In the genomic region with DNA sequence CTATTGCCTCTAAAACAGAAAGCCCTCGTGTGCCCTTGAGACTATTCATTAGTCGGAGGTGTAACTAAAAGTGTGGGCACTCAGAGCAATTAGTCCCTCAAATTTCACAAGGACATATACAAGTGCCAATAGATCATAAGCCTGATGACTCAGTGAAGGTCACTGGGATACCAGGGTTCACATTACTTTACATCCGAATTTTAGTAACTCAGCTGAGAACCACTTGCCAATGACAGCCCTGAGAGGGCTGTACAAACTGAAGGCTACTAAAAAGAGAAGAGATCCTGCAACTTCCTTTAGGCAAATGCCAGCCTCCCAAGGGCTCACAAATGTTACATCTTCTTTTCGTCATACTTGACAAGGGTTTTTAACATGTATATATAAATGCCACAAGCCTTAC, we compare ENCODE assay signal across 33 cellular contexts.
"Had no signal": no experiment of that assay in that cellular context is flagged by ENCODE, and none has a peak within 500 bp of the region (broad histone marks: within the 10 kb centered on the region; RNA-seq: fewer than 3 reads in every experiment).

No MANE protein-coding gene starts in this region.

- H3K27me3 ChIP-seq: Peyer's patch, SJSA1 had no signal

- H3K27ac ChIP-seq: Peyer's patch, SJSA1 had no signal

- FAIRE-seq: bronchial epithelial cell, TTC549 had no signal

- H3K36me3 ChIP-seq: Peyer's patch, SJSA1 had no signal

- H3K9me3 ChIP-seq: Peyer's patch, SJSA1 had no signal

- H3K4me3 ChIP-seq: Peyer's patch, SJSA1 had no signal

- DNase-seq: activated CD4-positive, alpha-beta memory T cell treated with anti-CD3 and anti-CD28 coated beads for 36 hours; activated CD4-positive, alpha-beta T cell treated with anti-CD3 and anti-CD28 coated beads for 36 hours; activated CD4-positive, alpha-beta T cell treated with anti-CD3 and anti-CD28 coated beads, Interleukin-2, amount 10 ng/mL, durations not matched to agents 7 days and 5 days; activated CD8-positive, alpha-beta memory T cell treated with anti-CD3 and anti-CD28 coated beads, Interleukin-2, amount 50 U/mL, for 4 hours; activated effector memory CD4-positive, alpha-beta T cell treated with Interleukin-2 at 50 U/mL for 16 hours; activated naive CD4-positive, alpha-beta T cell treated with anti-CD3 and anti-CD28 coated beads, Interleukin-2, amount 10 ng/mL, durations not matched to agents 7 days and 5 days; activated naive CD8-positive, alpha-beta T cell treated with anti-CD3 and anti-CD28 coated beads, Interleukin-2, amount 50 U/mL, for 24 hours; activated T-cell treated with anti-CD3 and anti-CD28 coated beads for 4 hours; activated T-cell treated with anti-CD3 and anti-CD28 coated beads, Interleukin-2, amount 50 U/mL, for 48 hours; anterior cingulate cortex; caudate nucleus; cerebellar nuclear complex; Karpas-422; KBM-7; NCI-H1048; NCI-H1436 treated with DMSO at 0.1 percent for 48 hours; NCI-H1694 treated with DMSO at 0.1 percent for 48 hours; NCI-H2029; NCI-H2171 treated with DMSO at 0.1 percent for 48 hours; NCI-H2227 treated with DMSO at 0.1 percent for 48 hours; NCI-H446; NCI-H524; NK-92 treated with Interleukin-12 subunit alpha and Interleukin-12 subunit beta, amount 100 ng/mL, for 24 hours; PC-3; Peyer's patch; RPMI8226; SHP77 treated with DMSO at 0.1 percent for 48 hours; SK-N-SH had no signal

- H3K4me1 ChIP-seq: Peyer's patch, SJSA1 had no signal

- H3K9ac ChIP-seq: SK-N-SH had no signal

- ATAC-seq: activated CD4-positive, alpha-beta T cell treated with anti-CD3 and anti-CD28 coated beads for 36 hours; activated CD4-positive, CD25-positive, alpha-beta regulatory T cell treated with anti-CD3 and anti-CD28 coated beads, Interleukin-2, amount 50 U/mL, for 24 hours; activated naive CD8-positive, alpha-beta T cell treated with anti-CD3 and anti-CD28 coated beads, Interleukin-2, amount 50 U/mL, for 24 hours; PC-3; WTC11 had no signal

- H3K4me2 ChIP-seq: SK-N-SH had no signal
